Comparison of ENCODE assay signal across 5 cellular contexts in the genomic region with DNA sequence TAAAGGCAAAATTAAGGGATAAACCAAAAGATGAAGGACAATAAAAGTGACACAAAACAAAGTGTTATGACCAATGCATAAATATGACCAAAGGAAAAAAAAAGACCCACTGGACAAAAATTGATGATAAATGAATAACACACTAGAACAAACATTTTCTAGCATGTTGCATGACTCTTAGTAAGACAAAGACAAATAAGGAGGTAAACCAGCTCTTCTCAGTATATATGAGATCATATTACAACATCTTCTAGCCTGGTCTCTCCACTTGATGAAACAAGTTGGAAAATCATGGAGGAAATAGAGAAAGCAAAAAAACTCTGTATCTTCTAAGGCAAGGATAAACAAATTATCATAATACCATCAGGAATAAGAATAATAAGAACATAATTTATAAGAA.
"Had no signal": no experiment of that assay in that cellular context is flagged by ENCODE, and none has a peak within 500 bp of the region (broad histone marks: within the 10 kb centered on the region; RNA-seq: fewer than 3 reads in every experiment).

No MANE protein-coding gene starts in this region.

- H3K4me3 ChIP-seq: GM23338 had no signal

- ATAC-seq: GM23338, HepG2 had no signal

- H2AFZ ChIP-seq: GM23338 had no signal

- H3K4me2 ChIP-seq: GM23338 had no signal

- DNase-seq: H9, HCEC 1CT, KBM-7 had no signal
